Comparison of ENCODE assay signal across 5 cellular contexts in the genomic region with DNA sequence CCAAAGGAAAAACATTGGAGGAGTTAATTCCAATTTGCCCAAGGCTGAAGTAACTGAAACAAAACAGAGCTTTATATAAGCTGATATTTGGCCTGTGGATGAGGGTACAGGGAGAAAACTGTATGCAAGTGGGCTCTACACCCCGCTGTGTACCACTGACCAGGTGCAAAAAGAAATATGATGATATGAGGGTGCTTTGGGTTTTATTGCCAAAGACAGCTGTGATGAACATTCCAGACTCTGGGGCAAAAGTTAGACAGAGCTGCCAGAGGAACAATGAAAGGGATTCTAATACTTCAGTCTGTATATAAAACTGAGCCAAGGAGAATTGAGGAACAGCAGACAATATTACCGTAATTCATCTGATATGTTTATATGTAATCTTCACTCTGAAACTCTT.
"Had no signal": no experiment of that assay in that cellular context is flagged by ENCODE, and none has a peak within 500 bp of the region (broad histone marks: within the 10 kb centered on the region; RNA-seq: fewer than 3 reads in every experiment).

No MANE protein-coding gene starts in this region.

- H3K4me1 Mint-ChIP-seq: IgD-negative memory B cell had no signal

- H2AFZ ChIP-seq: GM23248 had no signal

- H3K27me3 Mint-ChIP-seq: IgD-negative memory B cell had no signal

- H3K27ac ChIP-seq: GM23248 had no signal

- DNase-seq: GM23248, H9, HCEC 1CT, KBM-7 had no signal

- H3K4me3 ChIP-seq: GM23248 had no signal

- H3K9ac ChIP-seq: GM23248 had no signal

- H3K27ac Mint-ChIP-seq: H9, IgD-negative memory B cell had no signal

- H3K4me3 Mint-ChIP-seq: H9, IgD-negative memory B cell had no signal
